7 cellular contexts compared by ENCODE assay signal in the genomic region with DNA sequence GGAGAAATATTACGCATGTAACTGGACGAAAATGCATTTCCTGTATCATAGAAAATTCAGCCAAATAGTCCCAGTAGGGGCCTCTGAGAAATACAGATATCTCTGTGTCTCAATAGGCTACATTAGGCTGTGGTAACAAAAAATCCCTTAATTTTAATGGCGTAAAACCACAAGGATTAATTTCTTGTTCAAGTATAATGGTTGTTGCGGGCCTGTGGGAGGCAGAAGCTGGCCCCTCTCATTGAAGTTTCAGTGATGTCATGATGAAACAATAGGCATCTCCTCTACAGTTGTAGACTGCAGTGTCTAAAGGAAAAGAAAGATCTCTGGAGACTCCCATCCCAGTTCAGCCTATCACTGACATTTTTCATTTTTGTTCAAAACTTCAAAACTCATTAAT. TPM values are rescaled to one million over a fixed set of nuclear protein-coding genes. Genes with fewer than 3 reads are reported as not detected.
"Had no signal": no experiment of that assay in that cellular context is flagged by ENCODE, and none has a peak within 500 bp of the region (broad histone marks: within the 10 kb centered on the region; RNA-seq: fewer than 3 reads in every experiment).

No MANE protein-coding gene starts in this region.

- H3K4me3 ChIP-seq: GM23338, K562 had no signal

- ATAC-seq: GM23338, K562 had no signal

- DNase-seq: H9, HCEC 1CT, IMR-90, KG1 had no signal

- H2AFZ ChIP-seq: GM23338 had no signal

- H3K4me2 ChIP-seq: GM23338 had no signal

RNA-seq across cellular contexts. Expression of a gene that starts 14.5 kb away (rescaled TPM):
- total RNA-seq: HT-29, IMR-90, K562 had no signal
- polyA plus RNA-seq: IMR-90, K562 had no signal
